Comparison of ENCODE assay signal across 11 cellular contexts in genomic region chr22:19058713-19059451, GRCh38.
DNase-seq lines count a peak whose midpoint lies in the region; ATAC-seq and TF ChIP-seq lines count a peak whose summit lies in the region.
"Had no signal": no experiment of that assay in that cellular context is flagged by ENCODE, and none has a peak within 500 bp of the region (broad histone marks: within the 10 kb centered on the region; RNA-seq: fewer than 3 reads in every experiment).

No MANE protein-coding gene starts in this region.

- TF ChIP-seq CTCF in CD14-positive monocyte (IDR thresholded peaks at IDR 0.05) = no peak
- TF ChIP-seq CTCF in GM06990 (IDR thresholded peaks at IDR 0.05; ENCODE audit: insufficient read depth, low read length, poor library complexity, severe bottlenecking) = peak; percentile 13
- TF ChIP-seq CTCF in lower lobe of right lung (IDR thresholded peaks at IDR 0.05) = no peak

- DNase-seq in CD14-positive monocyte (ENCODE audit: low spot score) = no peak
- DNase-seq in GM06990 (ENCODE audit: extremely low read depth, insufficient read length) = no peak
- DNase-seq in activated naive CD8-positive, alpha-beta T cell treated with anti-CD3 and anti-CD28 coated beads for 36 hours = no peak
- peak; percentile 36 for DNase-seq in lower lobe of right lung
- DNase-seq in NCI-H510A (lab: John Stamatoyannopoulos, UW) = no peak
- DNase-seq: activated CD4-positive, alpha-beta T cell treated with anti-CD3 and anti-CD28 coated beads, Interleukin-2, amount 50 U/mL, for 48 hours; CD4-positive, CD25-positive, alpha-beta regulatory T cell; Kasumi-1 had no signal

- intact Hi-C loops in CD14-positive monocyte (cut with micrococcal nuclease) (no loop called here), lower lobe of right lung (cut with DNase I) (no loop called here)

- H3K4me3 ChIP-seq in GM06990 (replicated peaks; ENCODE audit: low read depth, low read length) (no peak overlapping the region), lower lobe of right lung (no peak overlapping the region)

- H3K4me1 ChIP-seq in lower lobe of right lung = no peaks in the 10 kb centered on the region

- H3K27me3 ChIP-seq in GM06990 (replicated peaks; ENCODE audit: control insufficient read depth, insufficient read depth, low read length) = no peaks in the 10 kb centered on the region
- H3K27me3 ChIP-seq in lower lobe of right lung (ENCODE audit: low read depth) = no peaks in the 10 kb centered on the region

- H3K9me3 Mint-ChIP-seq in CD14-positive monocyte = peaks cover 0 to 1% (median 0%) of the 10 kb centered on the region in 7 donors
- H3K9me3 Mint-ChIP-seq in activated naive CD8-positive, alpha-beta T cell treated with anti-CD3 and anti-CD28 coated beads for 36 hours = no peaks in the 10 kb centered on the region
- H3K9me3 Mint-ChIP-seq: CD4-positive, CD25-positive, alpha-beta regulatory T cell had no signal

- H3K4me3 Mint-ChIP-seq in CD14-positive monocyte = peak overlapping the region in 1 of 2 donors; percentile 58
- no peak overlapping the region for H3K4me3 Mint-ChIP-seq in activated naive CD8-positive, alpha-beta T cell treated with anti-CD3 and anti-CD28 coated beads for 36 hours
- H3K4me3 Mint-ChIP-seq: CD4-positive, CD25-positive, alpha-beta regulatory T cell had no signal

- H3K36me3 Mint-ChIP-seq in CD14-positive monocyte = peaks cover 83 to 94% of the 10 kb centered on the region in 2 donors
- H3K36me3 Mint-ChIP-seq in activated naive CD8-positive, alpha-beta T cell treated with anti-CD3 and anti-CD28 coated beads for 36 hours = peaks cover 10% of the 10 kb centered on the region

- ATAC-seq in lower lobe of right lung (no peak), GM21447 (IDR thresholded peaks at IDR 0.05; ENCODE audit: unreplicated experiment) (no peak), HG02852 (IDR thresholded peaks at IDR 0.05; ENCODE audit: unreplicated experiment) (no peak), GM21423 (IDR thresholded peaks at IDR 0.05; ENCODE audit: unreplicated experiment) (no peak)

- H3K9me3 ChIP-seq in lower lobe of right lung = no peaks in the 10 kb centered on the region

- no peaks in the 10 kb centered on the region for H3K4me1 Mint-ChIP-seq in CD14-positive monocyte
- peaks cover 3% of the 10 kb centered on the region for H3K4me1 Mint-ChIP-seq in activated naive CD8-positive, alpha-beta T cell treated with anti-CD3 and anti-CD28 coated beads for 36 hours

- H3K36me3 ChIP-seq in GM06990 (ENCODE audit: control insufficient read depth, insufficient read depth, low read length) (peaks cover 40% of the 10 kb centered on the region), lower lobe of right lung (peaks cover 99% of the 10 kb centered on the region)

- no peaks in the 10 kb centered on the region for H3K27me3 Mint-ChIP-seq in CD14-positive monocyte (ENCODE audit: low read depth in 3 of 3)
- no peaks in the 10 kb centered on the region for H3K27me3 Mint-ChIP-seq in activated naive CD8-positive, alpha-beta T cell treated with anti-CD3 and anti-CD28 coated beads for 36 hours
- H3K27me3 Mint-ChIP-seq: CD4-positive, CD25-positive, alpha-beta regulatory T cell had no signal

- H3K27ac Mint-ChIP-seq in CD14-positive monocyte = peak overlapping the region in 4 of 7 donors; percentile 7 to 70 (median 48)
- peak overlapping the region; percentile 6 for H3K27ac Mint-ChIP-seq in activated naive CD8-positive, alpha-beta T cell treated with anti-CD3 and anti-CD28 coated beads for 36 hours

- H3K27ac ChIP-seq in lower lobe of right lung = no peak overlapping the region
